Comparison of ENCODE assay signal across 12 cellular contexts in the genomic region with DNA sequence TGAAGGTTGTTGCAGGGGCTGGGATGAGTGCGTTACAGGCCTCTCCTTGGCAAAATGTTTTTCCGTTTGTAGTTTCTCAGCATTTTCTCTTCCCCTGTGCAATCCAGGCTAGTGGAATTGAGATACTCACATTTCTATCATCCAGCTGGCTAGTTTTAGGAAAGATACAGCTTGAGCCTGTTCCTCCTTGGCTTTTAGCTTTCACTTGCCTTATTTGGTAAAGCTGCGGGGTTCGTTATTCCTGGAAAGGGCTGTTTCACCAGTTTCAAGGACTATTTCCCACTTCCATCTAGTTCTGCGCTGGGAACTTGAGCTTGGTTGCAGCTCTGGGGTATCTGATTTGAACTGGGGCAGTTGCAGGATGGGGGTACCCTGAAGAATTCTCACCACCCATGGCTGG.
DNase-seq lines count a peak whose midpoint lies in the region; ATAC-seq and TF ChIP-seq lines count a peak whose summit lies in the region.
"Had no signal": no experiment of that assay in that cellular context is flagged by ENCODE, and none has a peak within 500 bp of the region (broad histone marks: within the 10 kb centered on the region; RNA-seq: fewer than 3 reads in every experiment).

No MANE protein-coding gene starts in this region.

- H3K27me3 ChIP-seq in breast epithelium: no peaks in the 10 kb centered on the region
- H3K27me3 ChIP-seq in upper lobe of right lung: no peaks in the 10 kb centered on the region

- TF ChIP-seq POLR2A in breast epithelium (IDR thresholded peaks at IDR 0.05): no peak

- H3K36me3 ChIP-seq in breast epithelium: no peaks in the 10 kb centered on the region
- H3K36me3 ChIP-seq in upper lobe of right lung: no peaks in the 10 kb centered on the region

- H3K4me3 Mint-ChIP-seq in MCF 10A (ENCODE audit: unreplicated experiment) (no peak overlapping the region), nephron (peak overlapping the region in 2 of 3 experiments; percentile 46 to 54)
- H3K4me3 Mint-ChIP-seq in activated CD8-positive, alpha-beta T cell treated with anti-CD3 and anti-CD28 coated beads for 36 hours: no peak overlapping the region
- no peak overlapping the region for H3K4me3 Mint-ChIP-seq in activated naive CD8-positive, alpha-beta T cell treated with anti-CD3 and anti-CD28 coated beads, Interleukin-2, amount 50 U/mL, for 24 hours

- TF ChIP-seq CTCF in breast epithelium (IDR thresholded peaks at IDR 0.05) (no peak), MCF 10A (IDR thresholded peaks at IDR 0.05; ENCODE audit: unreplicated experiment) (no peak), fibroblast of the aortic adventitia (IDR thresholded peaks at IDR 0.05; ENCODE audit: insufficient read depth, low read length) (no peak), nephron (IDR thresholded peaks at IDR 0.05; ENCODE audit: unreplicated experiment in 3 of 3) (no peak), upper lobe of right lung (IDR thresholded peaks at IDR 0.05) (no peak)
- no peak for TF ChIP-seq CTCF in activated CD8-positive, alpha-beta T cell treated with anti-CD3 and anti-CD28 coated beads for 36 hours (IDR thresholded peaks at IDR 0.05)

- DNase-seq in breast epithelium (ENCODE audit: low spot score in 2 of 2): peak in 1 of 2 donors; percentile 32
- no peak for DNase-seq in MCF 10A (ENCODE audit: unreplicated experiment)
- peak; percentile 56 for DNase-seq in fibroblast of the aortic adventitia (ENCODE audit: low read depth)
- DNase-seq in upper lobe of right lung: no peak
- DNase-seq in activated CD8-positive, alpha-beta T cell treated with anti-CD3 and anti-CD28 coated beads for 36 hours: no peak
- DNase-seq in HuH-7.5 (ENCODE audit: low spot score): no peak
- no peak for DNase-seq in activated naive CD8-positive, alpha-beta T cell treated with anti-CD3 and anti-CD28 coated beads, Interleukin-2, amount 50 U/mL, for 24 hours
- DNase-seq: activated CD4-positive, alpha-beta T cell treated with anti-CD3 and anti-CD28 coated beads, Interleukin-2, amount 50 U/mL, for 48 hours; amygdala; glutamatergic neuron had no signal

- peak overlapping the region; percentile 69 to 75 for H3K27ac ChIP-seq in breast epithelium
- peak overlapping the region; percentile 45 for H3K27ac ChIP-seq in upper lobe of right lung
- H3K27ac ChIP-seq: A549 had no signal

- H3K27ac Mint-ChIP-seq in MCF 10A (ENCODE audit: low read depth, unreplicated experiment): no peak overlapping the region
- peak overlapping the region; percentile 94 to 95 (median 94) for H3K27ac Mint-ChIP-seq in nephron
- H3K27ac Mint-ChIP-seq in activated CD8-positive, alpha-beta T cell treated with anti-CD3 and anti-CD28 coated beads for 36 hours: no peak overlapping the region
- no peak overlapping the region for H3K27ac Mint-ChIP-seq in activated naive CD8-positive, alpha-beta T cell treated with anti-CD3 and anti-CD28 coated beads, Interleukin-2, amount 50 U/mL, for 24 hours

- H3K27me3 Mint-ChIP-seq in MCF 10A (ENCODE audit: insufficient read depth, unreplicated experiment): no peaks in the 10 kb centered on the region
- no peaks in the 10 kb centered on the region for H3K27me3 Mint-ChIP-seq in nephron (ENCODE audit: low read depth)
- H3K27me3 Mint-ChIP-seq in activated CD8-positive, alpha-beta T cell treated with anti-CD3 and anti-CD28 coated beads for 36 hours: no peaks in the 10 kb centered on the region
- H3K27me3 Mint-ChIP-seq in activated naive CD8-positive, alpha-beta T cell treated with anti-CD3 and anti-CD28 coated beads, Interleukin-2, amount 50 U/mL, for 24 hours: no peaks in the 10 kb centered on the region

- H3K36me3 Mint-ChIP-seq in MCF 10A (ENCODE audit: insufficient read depth, unreplicated experiment) (no peaks in the 10 kb centered on the region), nephron (ENCODE audit: low read depth) (no peaks in the 10 kb centered on the region)
- H3K36me3 Mint-ChIP-seq in activated CD8-positive, alpha-beta T cell treated with anti-CD3 and anti-CD28 coated beads for 36 hours (ENCODE audit: low read depth): no peaks in the 10 kb centered on the region
- H3K36me3 Mint-ChIP-seq in activated naive CD8-positive, alpha-beta T cell treated with anti-CD3 and anti-CD28 coated beads, Interleukin-2, amount 50 U/mL, for 24 hours (ENCODE audit: low read depth): peaks cover 2% of the 10 kb centered on the region

- BruUV-seq in MCF 10A (replicated peaks; lab: Mats Ljungman, UMichigan): no TSS peak

- H3K4me1 ChIP-seq in breast epithelium (no peaks in the 10 kb centered on the region), upper lobe of right lung (peaks cover 50% of the 10 kb centered on the region)
- H3K4me1 ChIP-seq: A549 had no signal

- ATAC-seq in upper lobe of right lung: peak; percentile 50
- no peak for ATAC-seq in activated CD8-positive, alpha-beta T cell treated with anti-CD3 and anti-CD28 coated beads for 36 hours
- ATAC-seq in activated naive CD8-positive, alpha-beta T cell treated with anti-CD3 and anti-CD28 coated beads, Interleukin-2, amount 50 U/mL, for 24 hours: no peak
- ATAC-seq: A549 had no signal

- H3K9me3 ChIP-seq in breast epithelium (no peaks in the 10 kb centered on the region), upper lobe of right lung (no peaks in the 10 kb centered on the region)
- H3K9me3 ChIP-seq: A549 had no signal

- CTCF ChIA-PET in MCF 10A (lab: Yijun Ruan, JAX): interaction anchor here (0.7 to 1.5 kb wide), 8 partner anchors 8 to 252 kb away, joined by 3 to 6 read pairs (median 3); partner anchors contain the start of gene ITPR1
- CTCF ChIA-PET in activated CD8-positive, alpha-beta T cell treated with anti-CD3 and anti-CD28 coated beads for 36 hours (lab: Charles Lee): interaction anchor here (0.7 to 2.4 kb wide), 5 partner anchors 10 to 233 kb away, joined by 3 to 17 read pairs (median 5); no protein-coding TSS in a partner anchor

- intact Hi-C loops in breast epithelium (cut with DNase I; ENCODE audit: low total_unique reads): no loop called here
- intact Hi-C loops in MCF 10A (cut with micrococcal nuclease): loop anchor here (5.0 kb wide), 2 partner anchors 91 to 156 kb away; partner anchors contain the start of gene ITPR1
- intact Hi-C loops in upper lobe of right lung (cut with DNase I): no loop called here
- intact Hi-C loops in activated CD8-positive, alpha-beta T cell treated with anti-CD3 and anti-CD28 coated beads for 36 hours (cut with micrococcal nuclease): loop anchor here (5.0 kb wide), 1 partner anchor 91 kb away; the partner anchor contains the start of gene ITPR1

- peaks cover 33% of the 10 kb centered on the region for H3K4me1 Mint-ChIP-seq in MCF 10A (ENCODE audit: insufficient read depth, unreplicated experiment)
- H3K4me1 Mint-ChIP-seq in nephron: peaks cover 69% of the 10 kb centered on the region
- peaks cover 67% of the 10 kb centered on the region for H3K4me1 Mint-ChIP-seq in activated CD8-positive, alpha-beta T cell treated with anti-CD3 and anti-CD28 coated beads for 36 hours (ENCODE audit: low read depth)
- peaks cover 71% of the 10 kb centered on the region for H3K4me1 Mint-ChIP-seq in activated naive CD8-positive, alpha-beta T cell treated with anti-CD3 and anti-CD28 coated beads, Interleukin-2, amount 50 U/mL, for 24 hours

- POLR2A ChIA-PET in MCF 10A (lab: Yijun Ruan, JAX): interaction anchor here (0.5 to 3.8 kb wide), 3 partner anchors 19 to 91 kb away, joined by 3 to 28 read pairs (median 3); partner anchors contain the start of gene ITPR1
- POLR2A ChIA-PET in activated CD8-positive, alpha-beta T cell treated with anti-CD3 and anti-CD28 coated beads for 36 hours (lab: Charles Lee): interaction anchor here (0.6 to 1.2 kb wide), 3 partner anchors 18 to 88 kb away, joined by 3 to 4 read pairs (median 4); no protein-coding TSS in a partner anchor

- no peaks in the 10 kb centered on the region for H3K9me3 Mint-ChIP-seq in MCF 10A (ENCODE audit: unreplicated experiment)
- no peaks in the 10 kb centered on the region for H3K9me3 Mint-ChIP-seq in nephron
- no peaks in the 10 kb centered on the region for H3K9me3 Mint-ChIP-seq in activated CD8-positive, alpha-beta T cell treated with anti-CD3 and anti-CD28 coated beads for 36 hours
- H3K9me3 Mint-ChIP-seq in activated naive CD8-positive, alpha-beta T cell treated with anti-CD3 and anti-CD28 coated beads, Interleukin-2, amount 50 U/mL, for 24 hours: no peaks in the 10 kb centered on the region

- H3K4me3 ChIP-seq in breast epithelium (peak overlapping the region in 1 of 3 donors; percentile 53), fibroblast of the aortic adventitia (ENCODE audit: low read depth, low read length) (no peak overlapping the region), upper lobe of right lung (no peak overlapping the region)
- H3K4me3 ChIP-seq: A549 had no signal

Comparison
In these comparisons a context has a peak if more than half of its experiments do, and no peak if none do; other contexts are left out.
1. intact Hi-C loops: an anchor here in MCF 10A (5.0 kb wide) and activated CD8-positive, alpha-beta T cell treated with anti-CD3 and anti-CD28 coated beads for 36 hours (5.0 kb wide); none called in breast epithelium and upper lobe of right lung.
2. H3K27ac Mint-ChIP-seq: peak in nephron (3 of 3); none in MCF 10A (single experiment), activated CD8-positive, alpha-beta T cell treated with anti-CD3 and anti-CD28 coated beads for 36 hours (single experiment) and activated naive CD8-positive, alpha-beta T cell treated with anti-CD3 and anti-CD28 coated beads, Interleukin-2, amount 50 U/mL, for 24 hours (single experiment).
3. H3K4me3 Mint-ChIP-seq: peak in nephron (2 of 3); none in MCF 10A (single experiment), activated CD8-positive, alpha-beta T cell treated with anti-CD3 and anti-CD28 coated beads for 36 hours (single experiment) and activated naive CD8-positive, alpha-beta T cell treated with anti-CD3 and anti-CD28 coated beads, Interleukin-2, amount 50 U/mL, for 24 hours (single experiment).